Comparison of ENCODE assay signal across 8 cellular contexts in genomic region chr14:23009939-23010718, GRCh38. TPM values are rescaled to one million over a fixed set of nuclear protein-coding genes. Genes with fewer than 3 reads are reported as not detected.
DNase-seq lines count a peak whose midpoint lies in the region; ATAC-seq and TF ChIP-seq lines count a peak whose summit lies in the region.

Gene C14orf93, minus strand, starts transcription at chr14:23010143. Its CDS starts 11,120 bp downstream, at chr14:22999023.

- H3K9me3 Mint-ChIP-seq in Calu3 (ENCODE audit: low read depth, unreplicated experiment), result no peaks in the 10 kb centered on the region
- no peaks in the 10 kb centered on the region for H3K9me3 Mint-ChIP-seq in activated B cell treated with CpG ODN at 0.5 μM for 24 hours

- H3K27ac Mint-ChIP-seq in Calu3 (ENCODE audit: unreplicated experiment) (peak within 1 kb of the TSS; percentile 94), activated B cell treated with CpG ODN at 0.5 μM for 24 hours (peak within 1 kb of the TSS; percentile 97)

- POLR2A ChIA-PET in activated B cell treated with CpG ODN at 0.5 μM for 24 hours (lab: Charles Lee), result interaction anchor here (0.6 to 1.0 kb wide), 6 partner anchors 24 to 308 kb away, joined by 4 to 6 read pairs (median 4); partner anchors contain the start of genes ACIN1 and RBM23

- ATAC-seq in HG02610 (IDR thresholded peaks at IDR 0.05; ENCODE audit: unreplicated experiment) (peak; percentile 39), activated B cell treated with CpG ODN at 0.5 μM for 24 hours (ENCODE audit: low read depth) (peak; percentile 40), HG02981 (IDR thresholded peaks at IDR 0.05; ENCODE audit: unreplicated experiment) (no peak)

- peaks cover 12% of the 10 kb centered on the region for H3K4me1 Mint-ChIP-seq in Calu3 (ENCODE audit: low read depth, unreplicated experiment)
- peaks cover 44% of the 10 kb centered on the region for H3K4me1 Mint-ChIP-seq in activated B cell treated with CpG ODN at 0.5 μM for 24 hours

- peak within 1 kb of the TSS; percentile 38 to 53 for H3K4me3 ChIP-seq in cardiac fibroblast (replicated peaks in 1 of 2; ENCODE audit: low read depth in 2 of 2, low read length in 2 of 2)

- TF ChIP-seq CTCF in Calu3 (IDR thresholded peaks at IDR 0.05; ENCODE audit: unreplicated experiment) (no peak), activated B cell treated with CpG ODN at 0.5 μM for 24 hours (IDR thresholded peaks at IDR 0.05) (no peak), cardiac fibroblast (IDR thresholded peaks at IDR 0.05; ENCODE audit: low read depth, low read length) (no peak)

- H3K36me3 Mint-ChIP-seq in Calu3 (ENCODE audit: insufficient read depth, unreplicated experiment) (peaks cover 29% of the 10 kb centered on the region), activated B cell treated with CpG ODN at 0.5 μM for 24 hours (ENCODE audit: low read depth) (peaks cover 11% of the 10 kb centered on the region)

- H3K4me3 Mint-ChIP-seq in Calu3 (ENCODE audit: low read depth, unreplicated experiment), result peak within 1 kb of the TSS; percentile 79
- peak within 1 kb of the TSS; percentile 95 for H3K4me3 Mint-ChIP-seq in activated B cell treated with CpG ODN at 0.5 μM for 24 hours

- CTCF ChIA-PET in Calu3 (lab: Charles Lee), result interaction anchor here (1.0 kb wide), 1 partner anchor 15 kb away, joined by 3 read pairs; no protein-coding TSS in a partner anchor
- CTCF ChIA-PET in activated B cell treated with CpG ODN at 0.5 μM for 24 hours (lab: Charles Lee), result interaction anchor here (0.9 kb wide), 2 partner anchors 24 to 48 kb away, joined by 3 read pairs; no protein-coding TSS in a partner anchor

- H3K27me3 Mint-ChIP-seq in Calu3 (ENCODE audit: unreplicated experiment), result no peaks in the 10 kb centered on the region
- H3K27me3 Mint-ChIP-seq in activated B cell treated with CpG ODN at 0.5 μM for 24 hours, result no peaks in the 10 kb centered on the region

- BruUV-seq in Calu3 (replicated peaks; lab: Mats Ljungman, UMichigan), result no TSS peak

- intact Hi-C loops in Calu3 (cut with micrococcal nuclease; ENCODE audit: unreplicated experiment), result no loop called here
- intact Hi-C loops in activated B cell treated with CpG ODN at 0.5 μM for 24 hours (cut with micrococcal nuclease), result loop anchor here (5.0 kb wide), 2 partner anchors 123 to 292 kb away; partner anchors contain the start of gene PPP1R3E

- DNase-seq in Calu3, result peak; percentile 87
- DNase-seq in NCI-H2227 (lab: John Stamatoyannopoulos, UW; ENCODE audit: unreplicated experiment), result peak; percentile 80
- peak; percentile 77 for DNase-seq in activated B cell treated with CpG ODN at 0.5 μM for 24 hours
- peak; percentile 58 to 72 for DNase-seq in cardiac fibroblast (ENCODE audit: low read depth in 2 of 2)
- peak; percentile 78 for DNase-seq in islet precursor cell
- DNase-seq in stimulated activated CD4-positive, alpha-beta T cell treated with anti-CD3 and anti-CD28 coated beads, Interleukin-12 subunit alpha, Interleukin-12 subunit beta, amount 100 ng/mL, for 4 hours, result peak; percentile 82

RNA-seq across cellular contexts. Expression of gene C14orf93, which starts in this region (rescaled TPM):
- total RNA-seq in Calu3 (2022) (9.6 and 10.6 TPM in 2 replicates), activated B cell treated with CpG ODN at 0.5 μM for 24 hours (13.5 and 14.0 TPM in 2 replicates)
